In genomic region chr17:7221281-7222092, GRCh38 we compare ENCODE assay signal across 7 cellular contexts. TPM values are rescaled to one million over a fixed set of nuclear protein-coding genes. Genes with fewer than 3 reads are reported as not detected.
DNase-seq lines count a peak whose midpoint lies in the region; TF ChIP-seq lines count a peak whose summit lies in the region.
"Had no signal": no experiment of that assay in that cellular context is flagged by ENCODE, and none has a peak within 500 bp of the region (broad histone marks: within the 10 kb centered on the region; RNA-seq: fewer than 3 reads in every experiment).

No MANE protein-coding gene starts in this region.

- H3K9me3 Mint-ChIP-seq in activated naive CD4-positive, alpha-beta T cell treated with anti-CD3 and anti-CD28 coated beads, Interleukin-2, amount 10 ng/mL, durations not matched to agents 7 days and 5 days = no peaks in the 10 kb centered on the region
- peaks cover 17% of the 10 kb centered on the region for H3K9me3 Mint-ChIP-seq in glutamatergic neuron (ENCODE audit: unreplicated experiment)
- peaks cover 0 to 2% (median 0%) of the 10 kb centered on the region in 7 donors for H3K9me3 Mint-ChIP-seq in CD14-positive monocyte

- TF ChIP-seq CTCF in glutamatergic neuron (IDR thresholded peaks at IDR 0.05; ENCODE audit: partially characterized antibody, unreplicated experiment) (no peak), transverse colon (IDR thresholded peaks at IDR 0.05) (no peak), CD14-positive monocyte (IDR thresholded peaks at IDR 0.05) (no peak)

- H3K36me3 ChIP-seq in transverse colon = peaks cover 0 to 12% (median 4%) of the 10 kb centered on the region in 4 donors

- intact Hi-C loops in transverse colon (cut with DNase I; ENCODE audit: low total_unique reads) = no loop called here
- intact Hi-C loops in CD14-positive monocyte (cut with micrococcal nuclease) = loop anchor here (2.0 to 5.0 kb wide), 2 partner anchors 15 to 76 kb away; no protein-coding TSS in a partner anchor

- WGBS in transverse colon (ENCODE audit: low coverage in 1 of 2), 2 donors = 64% methylated on average over 10 of the region's 10 CpGs; no CpG with 5 or more reads in 1 of the 2 donors

- peaks cover 47% of the 10 kb centered on the region for H3K4me1 Mint-ChIP-seq in activated naive CD4-positive, alpha-beta T cell treated with anti-CD3 and anti-CD28 coated beads, Interleukin-2, amount 10 ng/mL, durations not matched to agents 7 days and 5 days
- H3K4me1 Mint-ChIP-seq in glutamatergic neuron (ENCODE audit: low read depth, unreplicated experiment) (peaks cover 28% of the 10 kb centered on the region), CD14-positive monocyte (peaks cover 46% of the 10 kb centered on the region)

- no peaks in the 10 kb centered on the region for H3K27me3 ChIP-seq in transverse colon

- peaks cover 27 to 45% (median 40%) of the 10 kb centered on the region in 4 donors for H3K4me1 ChIP-seq in transverse colon

- peak overlapping the region; percentile 100 for H3K27ac ChIP-seq in transverse colon

- H3K9me3 ChIP-seq in transverse colon = no peaks in the 10 kb centered on the region

- DNase-seq in activated naive CD4-positive, alpha-beta T cell treated with anti-CD3 and anti-CD28 coated beads, Interleukin-2, amount 10 ng/mL, durations not matched to agents 7 days and 5 days = no peak
- no peak for DNase-seq in activated naive CD4-positive, alpha-beta T cell (lab: John Stamatoyannopoulos, UW)
- DNase-seq in glutamatergic neuron = no peak
- no peak for DNase-seq in transverse colon
- DNase-seq in CD14-positive monocyte (ENCODE audit: low spot score) = no peak
- no peak for DNase-seq in stimulated activated naive CD4-positive, alpha-beta T cell (lab: John Stamatoyannopoulos, UW)
- DNase-seq: SHP77 treated with DMSO at 0.1 percent for 48 hours had no signal

- H3K27ac Mint-ChIP-seq in activated naive CD4-positive, alpha-beta T cell treated with anti-CD3 and anti-CD28 coated beads, Interleukin-2, amount 10 ng/mL, durations not matched to agents 7 days and 5 days = peak overlapping the region; percentile 73
- peak overlapping the region; percentile 48 for H3K27ac Mint-ChIP-seq in glutamatergic neuron (ENCODE audit: unreplicated experiment)
- H3K27ac Mint-ChIP-seq in CD14-positive monocyte = peak overlapping the region in 2 of 7 donors; percentile 36 to 89

- CTCF ChIA-PET in activated naive CD4-positive, alpha-beta T cell treated with anti-CD3 and anti-CD28 coated beads, Interleukin-2, amount 10 ng/mL, durations not matched to agents 7 days and 5 days (lab: Charles Lee) = interaction anchor here (0.7 to 4.5 kb wide), 9 partner anchors 9 to 75 kb away, joined by 3 to 34 read pairs (median 4); partner anchors contain the start of genes GABARAP and PHF23

- peak overlapping the region in 2 of 4 donors; percentile 94 to 99 for H3K4me3 ChIP-seq in transverse colon

- in situ Hi-C loops in transverse colon (cut with MboI; ENCODE audit: low pct_ligation_motif_present in 1 of 4, low pct_unique_long_range_greater_than_20kb in 1 of 4, low sequenced_read_pairs in 3 of 4) = no loop called here

- peak overlapping the region; percentile 94 for H3K4me3 Mint-ChIP-seq in activated naive CD4-positive, alpha-beta T cell treated with anti-CD3 and anti-CD28 coated beads, Interleukin-2, amount 10 ng/mL, durations not matched to agents 7 days and 5 days
- peak overlapping the region; percentile 88 for H3K4me3 Mint-ChIP-seq in glutamatergic neuron (ENCODE audit: unreplicated experiment)
- peak overlapping the region in 1 of 2 donors; percentile 96 for H3K4me3 Mint-ChIP-seq in CD14-positive monocyte

- H3K27me3 Mint-ChIP-seq in activated naive CD4-positive, alpha-beta T cell treated with anti-CD3 and anti-CD28 coated beads, Interleukin-2, amount 10 ng/mL, durations not matched to agents 7 days and 5 days = peaks cover 8% of the 10 kb centered on the region
- H3K27me3 Mint-ChIP-seq in glutamatergic neuron (ENCODE audit: unreplicated experiment) (peaks cover 15% of the 10 kb centered on the region), CD14-positive monocyte (ENCODE audit: low read depth in 3 of 3) (peaks cover 0 to 2% (median 2%) of the 10 kb centered on the region in 3 donors)

- TF ChIP-seq EP300 in transverse colon (IDR thresholded peaks at IDR 0.05; ENCODE audit: low read depth) = no peak

- no peak for TF ChIP-seq POLR2A in transverse colon (IDR thresholded peaks at IDR 0.05)

- peaks cover 33% of the 10 kb centered on the region for H3K36me3 Mint-ChIP-seq in activated naive CD4-positive, alpha-beta T cell treated with anti-CD3 and anti-CD28 coated beads, Interleukin-2, amount 10 ng/mL, durations not matched to agents 7 days and 5 days
- H3K36me3 Mint-ChIP-seq in glutamatergic neuron (ENCODE audit: unreplicated experiment) (no peaks in the 10 kb centered on the region), CD14-positive monocyte (peaks cover 42 to 52% of the 10 kb centered on the region in 2 donors)

RNA-seq across cellular contexts. Expression of gene ACADVL, which starts 1.7 kb away (rescaled TPM):
- 375 TPM for total RNA-seq in glutamatergic neuron (ENCODE audit: unreplicated experiment)
- 1,000 to 10,000 TPM in 3 of 4 donors, 100 to 1,000 TPM in 1; 877 to 3,047 (median 1,981) TPM for total RNA-seq in transverse colon
- 100 to 1,000 TPM; 152 to 154 TPM for polyA plus RNA-seq in CD14-positive monocyte

RNA-seq across cellular contexts. Expression of gene DLG4, which starts 1.9 kb away (rescaled TPM):
- total RNA-seq in glutamatergic neuron (ENCODE audit: unreplicated experiment) = 157 TPM
- total RNA-seq in transverse colon = 10 to 100 TPM in 1 of 4 donors, 1 to 10 TPM in 3; 2.4 to 15.7 (median 6.1) TPM
- under 1 TPM; 0.37 to 0.39 TPM for polyA plus RNA-seq in CD14-positive monocyte

RNA-seq across cellular contexts. Expression of gene DVL2, which starts 12.8 kb away (rescaled TPM):
- 79.1 TPM for total RNA-seq in glutamatergic neuron (ENCODE audit: unreplicated experiment)
- total RNA-seq in transverse colon = 100 to 1,000 TPM in 2 of 4 donors, 10 to 100 TPM in 2; 35.9 to 182 (median 69.2) TPM
- 1 to 10 TPM; 7.0 to 7.8 TPM for polyA plus RNA-seq in CD14-positive monocyte

RNA-seq across cellular contexts. Expression of gene PHF23, which starts 17.8 kb away (rescaled TPM):
- total RNA-seq in glutamatergic neuron (ENCODE audit: unreplicated experiment) (72.3 TPM), transverse colon (10 to 100 TPM; 20.6 to 33.5 (median 27.8) TPM)
- 10 to 100 TPM; 12.0 to 12.9 TPM for polyA plus RNA-seq in CD14-positive monocyte

RNA-seq across cellular contexts. Expression of gene GABARAP, which starts 20.8 kb away (rescaled TPM):
- total RNA-seq in glutamatergic neuron (ENCODE audit: unreplicated experiment) = 908 TPM
- total RNA-seq in transverse colon = 100 to 1,000 TPM; 209 to 479 (median 394) TPM
- polyA plus RNA-seq in CD14-positive monocyte = 1,000 to 10,000 TPM; 2,814 to 2,937 TPM
